Comparison of ENCODE assay signal across 24 cellular contexts in genomic region chr12:7395950-7396349, GRCh38. TPM values are rescaled to one million over a fixed set of nuclear protein-coding genes. Genes with fewer than 3 reads are reported as not detected.
DNase-seq lines count a peak whose midpoint lies in the region; TF ChIP-seq lines count a peak whose summit lies in the region.
"Had no signal": no experiment of that assay in that cellular context is flagged by ENCODE, and none has a peak within 500 bp of the region (broad histone marks: within the 10 kb centered on the region; RNA-seq: fewer than 3 reads in every experiment).

No MANE protein-coding gene starts in this region.

- H3K4me3 Mint-ChIP-seq in HFFc6: no peak overlapping the region
- H3K4me3 Mint-ChIP-seq: activated naive CD8-positive, alpha-beta T cell treated with anti-CD3 and anti-CD28 coated beads, Interleukin-2, amount 10 ng/mL, durations not matched to agents 7 days and 5 days; CD8-positive, alpha-beta memory T cell; endodermal cell; naive thymus-derived CD8-positive, alpha-beta T cell; T-cell had no signal

- H3K36me3 Mint-ChIP-seq in HFFc6 (ENCODE audit: low read depth): peaks cover 27% of the 10 kb centered on the region
- H3K36me3 Mint-ChIP-seq: activated naive CD8-positive, alpha-beta T cell treated with anti-CD3 and anti-CD28 coated beads, Interleukin-2, amount 10 ng/mL, durations not matched to agents 7 days and 5 days; CD8-positive, alpha-beta memory T cell; naive thymus-derived CD8-positive, alpha-beta T cell; T-cell had no signal

- peaks cover 9% of the 10 kb centered on the region for H3K4me1 Mint-ChIP-seq in HFFc6 (ENCODE audit: low read depth)
- H3K4me1 Mint-ChIP-seq: activated naive CD8-positive, alpha-beta T cell treated with anti-CD3 and anti-CD28 coated beads, Interleukin-2, amount 10 ng/mL, durations not matched to agents 7 days and 5 days; CD8-positive, alpha-beta memory T cell; T-cell had no signal

- peaks cover 6% of the 10 kb centered on the region; the same call in 1 of the 2 replicates for H3K9me3 Mint-ChIP-seq in HFFc6
- H3K9me3 Mint-ChIP-seq: activated T-helper 2 cell treated with anti-CD3 and anti-CD28 coated beads, Interferon-gamma antibody, Interleukin-2, Interleukin-4, amounts not matched to agents 10 μg/mL and 5 μg/mL and 100 μg/mL, durations not matched to agents 14 hours and 24 hours and 36 hours had no signal

- TF ChIP-seq CTCF in HFFc6 (IDR thresholded peaks at IDR 0.05): no peak

- DNase-seq in Daoy (ENCODE audit: low read depth) (peak; percentile 44), HFFc6 (peak; percentile 36), SW480 (ENCODE audit: low spot score) (peak; percentile 22), glomerular endothelial cell (ENCODE audit: extremely low read depth, low read depth, low spot score) (peak; percentile 41), cortex of kidney (lab: John Stamatoyannopoulos, UW) (no peak), SK-N-DZ (ENCODE audit: low spot score) (no peak), NCI-H748 treated with DMSO at 0.1 percent for 48 hours (lab: John Stamatoyannopoulos, UW) (no peak), DMS153 (lab: John Stamatoyannopoulos, UW) (no peak)
- DNase-seq: activated CD4-positive, alpha-beta T cell treated with anti-CD3 and anti-CD28 coated beads for 48 hours; activated naive CD8-positive, alpha-beta T cell treated with anti-CD3 and anti-CD28 coated beads, Interleukin-2, amount 10 ng/mL, durations not matched to agents 7 days and 5 days; body of pancreas; CD8-positive, alpha-beta memory T cell; DMS53; endodermal cell; left colon; naive thymus-derived CD8-positive, alpha-beta T cell; NCI-H146; NCI-H526; SHP77; spleen; stimulated activated CD4-positive, alpha-beta T cell treated with anti-CD3 and anti-CD28 coated beads, Interleukin-4, amount 100 ng/mL, for 1 hour; stimulated activated naive CD4-positive, alpha-beta T cell; T-cell had no signal

- peaks cover 5% of the 10 kb centered on the region for H3K27me3 Mint-ChIP-seq in HFFc6 (ENCODE audit: insufficient read depth)

- 0 out of 2 replicates have a peak overlapping the region, but pooled peaks have one; percentile 10 for H3K27ac Mint-ChIP-seq in HFFc6
- H3K27ac Mint-ChIP-seq: activated naive CD8-positive, alpha-beta T cell treated with anti-CD3 and anti-CD28 coated beads, Interleukin-2, amount 10 ng/mL, durations not matched to agents 7 days and 5 days; activated T-helper 2 cell treated with anti-CD3 and anti-CD28 coated beads, Interferon-gamma antibody, Interleukin-2, Interleukin-4, amounts not matched to agents 10 μg/mL and 5 μg/mL and 100 μg/mL, durations not matched to agents 14 hours and 24 hours and 36 hours; CD8-positive, alpha-beta memory T cell; endodermal cell; naive thymus-derived CD8-positive, alpha-beta T cell; T-cell had no signal

RNA-seq across cellular contexts. Expression of gene CD163L1, which starts 48.0 kb away (rescaled TPM):
- total RNA-seq in Daoy (2014; rRNA removed; shearing (Covaris generic)): 2.9 and 21.4 TPM in 2 replicates
- total RNA-seq in HFFc6 (2021; fragmentation: NEBNext Ultra II Directional; extraction: Animal tissue kit (Norgen Biotek cat#: 25700)): 1 to 10 TPM; 5.7 to 9.9 (median 7.6) TPM
- total RNA-seq in glomerular endothelial cell: 1.8 and 3.3 TPM in 2 replicates
- 2.5 and 6.8 TPM in 2 replicates for polyA plus RNA-seq in SK-N-DZ (2014; cell fraction: cytosol; rRNA removed)
- 5.2 and 8.2 TPM in 2 replicates for polyA plus RNA-seq in SK-N-DZ (2014; cell fraction: nucleus; rRNA removed)
- total RNA-seq: activated T-helper 2 cell treated with anti-CD3 and anti-CD28 coated beads, Interferon-gamma antibody, Interleukin-2, Interleukin-4, amounts not matched to agents 10 μg/mL and 5 μg/mL and 100 μg/mL, durations not matched to agents 14 hours and 24 hours and 36 hours; T-cell had no signal
- polyA plus RNA-seq: CD8-positive, alpha-beta memory T cell; naive thymus-derived CD8-positive, alpha-beta T cell had no signal

Comparison
In these comparisons a context has a peak if more than half of its experiments do, and no peak if none do; other contexts are left out.
1. DNase-seq: peak in Daoy (single experiment), HFFc6 (single experiment), SW480 (single experiment) and glomerular endothelial cell (single experiment); none in cortex of kidney (single experiment), SK-N-DZ (single experiment), NCI-H748 treated with DMSO at 0.1 percent for 48 hours (single experiment) and DMS153 (single experiment).